In genomic region chr22:21881841-21882753, GRCh38 we compare ENCODE assay signal across 31 cellular contexts.
"Had no signal": no experiment of that assay in that cellular context is flagged by ENCODE, and none has a peak within 500 bp of the region (broad histone marks: within the 10 kb centered on the region; RNA-seq: fewer than 3 reads in every experiment).

No MANE protein-coding gene starts in this region.

- H3K9me3 Mint-ChIP-seq: activated CD4-positive, alpha-beta memory T cell treated with anti-CD3 and anti-CD28 coated beads for 36 hours; activated CD4-positive, alpha-beta T cell treated with anti-CD3 and anti-CD28 coated beads, Interleukin-2, amount 10 ng/mL, durations not matched to agents 24 days and 14 days; activated T-cell treated with anti-CD3 and anti-CD28 coated beads, Interleukin-2, amount 50 U/mL, for 4 hours; activated T-helper 17 cell treated with anti-CD3 and anti-CD28 coated beads, Interleukin-2, amount 50 U/mL, for 72 hours; central memory CD8-positive, alpha-beta T cell; dendritic cell treated with granulocyte-macrophage colony-stimulating factor and Interleukin-4, amounts not matched to agents 40 ng/mL and 50 ng/mL, for 4 days had no signal

- H3K4me3 Mint-ChIP-seq: activated CD4-positive, alpha-beta memory T cell treated with anti-CD3 and anti-CD28 coated beads for 36 hours; activated CD4-positive, alpha-beta T cell treated with anti-CD3 and anti-CD28 coated beads for 36 hours; activated CD4-positive, alpha-beta T cell treated with anti-CD3 and anti-CD28 coated beads, Interleukin-2, amount 10 ng/mL, durations not matched to agents 24 days and 14 days; activated CD8-positive, alpha-beta memory T cell treated with anti-CD3 and anti-CD28 coated beads, Interleukin-2, amount 10 ng/mL, durations not matched to agents 7 days and 5 days; activated CD8-positive, alpha-beta T cell treated with anti-CD3 and anti-CD28 coated beads, Interleukin-2, amount 10 ng/mL, durations not matched to agents 7 days and 5 days; activated naive CD8-positive, alpha-beta T cell; activated T-cell treated with anti-CD3 and anti-CD28 coated beads, Interleukin-2, amount 50 U/mL, for 4 hours; activated T-helper 17 cell treated with anti-CD3 and anti-CD28 coated beads, Interleukin-2, amount 50 U/mL, for 72 hours; central memory CD8-positive, alpha-beta T cell; dendritic cell treated with granulocyte-macrophage colony-stimulating factor and Interleukin-4, amounts not matched to agents 40 ng/mL and 50 ng/mL, for 4 days; endodermal cell had no signal

- DNase-seq: activated CD4-positive, alpha-beta memory T cell treated with anti-CD3 and anti-CD28 coated beads for 36 hours; activated CD4-positive, alpha-beta T cell treated with anti-CD3 and anti-CD28 coated beads for 36 hours; activated CD4-positive, alpha-beta T cell treated with anti-CD3 and anti-CD28 coated beads, Interleukin-2, amount 10 ng/mL, durations not matched to agents 24 days and 14 days; activated CD4-positive, CD25-positive, alpha-beta regulatory T cell; activated CD4-positive, CD25-positive, alpha-beta regulatory T cell treated with anti-CD3 and anti-CD28 coated beads, Interleukin-2, amount 50 U/mL, for 72 hours; activated CD8-positive, alpha-beta memory T cell treated with anti-CD3 and anti-CD28 coated beads, Interleukin-2, amount 10 ng/mL, durations not matched to agents 7 days and 5 days; activated CD8-positive, alpha-beta T cell treated with anti-CD3 and anti-CD28 coated beads, Interleukin-2, amount 10 ng/mL, durations not matched to agents 7 days and 5 days; activated effector memory CD4-positive, alpha-beta T cell treated with Interleukin-2 at 50 U/mL for 16 hours; activated gamma-delta T cell treated with Interleukin-2 at 50 U/mL for 16 hours; activated naive CD4-positive, alpha-beta T cell treated with anti-CD3 and anti-CD28 coated beads, Interleukin-2, amount 50 U/mL, for 16 hours; activated naive CD4-positive, alpha-beta T cell treated with Interleukin-2 at 50 U/mL for 16 hours; activated T-cell treated with anti-CD3 and anti-CD28 coated beads, Interleukin-2, amount 50 U/mL, for 4 hours; amniotic stem cell; anterior cingulate cortex; brain microvascular endothelial cell; dorsolateral prefrontal cortex; effector memory CD4-positive, alpha-beta T cell; endodermal cell; foreskin fibroblast; head of caudate nucleus; T-helper 1 cell; T-helper 2 cell had no signal

- H3K4me3 ChIP-seq: coronary artery, dorsolateral prefrontal cortex had no signal

- H3K27me3 Mint-ChIP-seq: activated CD4-positive, alpha-beta T cell treated with anti-CD3 and anti-CD28 coated beads for 36 hours; activated naive CD8-positive, alpha-beta T cell; activated T-helper 17 cell treated with anti-CD3 and anti-CD28 coated beads, Interleukin-2, amount 50 U/mL, for 72 hours; central memory CD8-positive, alpha-beta T cell had no signal

- ATAC-seq: activated CD4-positive, alpha-beta T cell treated with anti-CD3 and anti-CD28 coated beads for 36 hours; activated CD8-positive, alpha-beta memory T cell treated with anti-CD3 and anti-CD28 coated beads, Interleukin-2, amount 10 ng/mL, durations not matched to agents 7 days and 5 days; activated CD8-positive, alpha-beta T cell treated with anti-CD3 and anti-CD28 coated beads, Interleukin-2, amount 10 ng/mL, durations not matched to agents 7 days and 5 days; activated T-cell treated with anti-CD3 and anti-CD28 coated beads, Interleukin-2, amount 50 U/mL, for 4 hours; activated T-helper 17 cell treated with anti-CD3 and anti-CD28 coated beads, Interleukin-2, amount 50 U/mL, for 72 hours; esophagus mucosa had no signal

- H3K36me3 Mint-ChIP-seq: activated CD4-positive, alpha-beta memory T cell treated with anti-CD3 and anti-CD28 coated beads for 36 hours; activated naive CD8-positive, alpha-beta T cell had no signal

- H3K27ac Mint-ChIP-seq: activated CD4-positive, alpha-beta memory T cell treated with anti-CD3 and anti-CD28 coated beads for 36 hours; activated CD4-positive, alpha-beta T cell treated with anti-CD3 and anti-CD28 coated beads for 36 hours; activated CD4-positive, alpha-beta T cell treated with anti-CD3 and anti-CD28 coated beads, Interleukin-2, amount 10 ng/mL, durations not matched to agents 24 days and 14 days; activated CD8-positive, alpha-beta memory T cell treated with anti-CD3 and anti-CD28 coated beads, Interleukin-2, amount 10 ng/mL, durations not matched to agents 7 days and 5 days; activated CD8-positive, alpha-beta T cell treated with anti-CD3 and anti-CD28 coated beads, Interleukin-2, amount 10 ng/mL, durations not matched to agents 7 days and 5 days; activated naive CD8-positive, alpha-beta T cell; activated T-helper 17 cell treated with anti-CD3 and anti-CD28 coated beads, Interleukin-2, amount 50 U/mL, for 72 hours; dendritic cell treated with granulocyte-macrophage colony-stimulating factor and Interleukin-4, amounts not matched to agents 40 ng/mL and 50 ng/mL, for 4 days; endodermal cell had no signal

- H3K4me1 Mint-ChIP-seq: activated CD4-positive, alpha-beta T cell treated with anti-CD3 and anti-CD28 coated beads, Interleukin-2, amount 10 ng/mL, durations not matched to agents 24 days and 14 days; endodermal cell had no signal

- H3K27ac ChIP-seq: brain microvascular endothelial cell, coronary artery, dorsolateral prefrontal cortex had no signal

- H3K36me3 ChIP-seq: brain microvascular endothelial cell had no signal

- FAIRE-seq: astrocyte, bronchial epithelial cell, frontal cortex had no signal

- H3K27me3 ChIP-seq: dorsolateral prefrontal cortex had no signal
